In the genomic region with DNA sequence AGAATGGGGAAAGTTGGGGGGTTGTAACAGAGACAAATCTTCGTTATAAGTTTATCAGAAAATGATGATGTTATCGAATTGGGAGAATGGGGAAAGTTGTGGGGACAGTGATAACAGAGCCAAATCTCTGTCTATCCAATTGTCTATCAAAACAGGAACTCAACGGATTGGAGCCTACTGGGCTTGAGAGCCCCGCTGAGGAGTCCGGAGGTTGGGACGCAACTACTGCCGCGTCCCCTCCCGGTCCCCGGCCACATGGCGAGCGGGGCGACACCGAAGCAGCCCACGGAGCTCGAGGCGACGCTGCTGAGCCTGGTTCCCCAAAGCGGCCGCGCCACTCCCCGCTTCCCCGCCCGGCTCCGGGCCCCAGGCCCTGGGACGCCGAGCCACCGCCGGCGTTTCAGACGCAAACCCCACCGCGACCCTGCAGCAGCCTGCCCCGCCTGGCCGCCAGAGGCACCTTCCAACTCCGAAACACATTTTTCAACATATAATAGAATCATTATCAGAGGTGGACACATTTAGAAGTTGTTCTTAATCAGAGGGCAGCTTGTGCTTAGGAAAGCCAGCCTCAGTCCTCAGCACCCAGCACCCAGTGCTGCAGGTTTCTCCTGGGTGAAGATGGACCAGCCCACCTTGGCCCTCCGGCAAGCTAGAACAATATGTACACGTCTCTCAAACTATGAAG, we compare ENCODE assay signal across 8 cellular contexts. TPM values are rescaled to one million over a fixed set of nuclear protein-coding genes. Genes with fewer than 3 reads are reported as not detected.
DNase-seq lines count a peak whose midpoint lies in the region; ATAC-seq, FAIRE-seq and TF ChIP-seq lines count a peak whose summit lies in the region.

No MANE protein-coding gene starts in this region.

- H4K5ac ChIP-seq in H9 (ENCODE audit: insufficient read length, low read depth, low read length) = no peak overlapping the region

- H3K79me2 ChIP-seq in H9 (ENCODE audit: insufficient read depth, low read length) = no peaks in the 10 kb centered on the region
- no peaks in the 10 kb centered on the region for H3K79me2 ChIP-seq in astrocyte (ENCODE audit: insufficient read depth, low read length)

- H3K9me3 ChIP-seq in H9 (ENCODE audit: control insufficient read depth, low read depth, low read length) (no peaks in the 10 kb centered on the region), astrocyte (ENCODE audit: insufficient read depth, low read depth, low read length) (no peaks in the 10 kb centered on the region), suprapubic skin (no peaks in the 10 kb centered on the region)

- H3K27ac ChIP-seq in H9 (ENCODE audit: insufficient read length, low read depth, low read length) (no peak overlapping the region), astrocyte (ENCODE audit: low read depth, low read length) (peak overlapping the region; percentile 96), suprapubic skin (peak overlapping the region; percentile 86)

- H3K23ac ChIP-seq in H9 (ENCODE audit: insufficient read length, low read depth, low read length) = no peak overlapping the region

- no peak overlapping the region for H4K91ac ChIP-seq in H9 (ENCODE audit: insufficient read length, low read depth, low read length)

- H3K23me2 ChIP-seq in H9 (ENCODE audit: insufficient read length, low read depth, low read length, poor library complexity, severe bottlenecking) = peaks cover 2% of the 10 kb centered on the region

- H3K4me1 ChIP-seq in H9 (ENCODE audit: insufficient read depth, low read length) (no peaks in the 10 kb centered on the region; the same call in 1 of the 2 replicates), astrocyte (ENCODE audit: insufficient read depth, low read length) (peaks cover 17% of the 10 kb centered on the region), suprapubic skin (peaks cover 11% of the 10 kb centered on the region)

- FAIRE-seq in astrocyte (lab: Jason Lieb, UNC) = no peak

- H2BK20ac ChIP-seq in H9 (ENCODE audit: low read depth, low read length, poor library complexity, severe bottlenecking) = no peak overlapping the region

- no peaks in the 10 kb centered on the region for H3K36me3 ChIP-seq in BJ (ENCODE audit: control insufficient read depth, insufficient read depth, low read length)
- no peaks in the 10 kb centered on the region for H3K36me3 ChIP-seq in astrocyte (ENCODE audit: insufficient read depth, low read length)
- no peaks in the 10 kb centered on the region for H3K36me3 ChIP-seq in suprapubic skin

- no peak overlapping the region for H2BK5ac ChIP-seq in H9 (ENCODE audit: insufficient read length, low read length)

- H2AFZ ChIP-seq in H9 (ENCODE audit: low read length) = peak overlapping the region; percentile 93
- peak overlapping the region; percentile 75 for H2AFZ ChIP-seq in astrocyte (ENCODE audit: low read depth, low read length)

- H3K4me1 Mint-ChIP-seq in H9 (peaks cover 3 to 12% of the 10 kb centered on the region in 2 experiments), astrocyte (ENCODE audit: low read depth, unreplicated experiment) (peaks cover 22% of the 10 kb centered on the region)

- no peak for DNase-seq in BJ (ENCODE audit: low read depth)
- DNase-seq in H9 = peak; percentile 54
- DNase-seq in astrocyte (ENCODE audit: low read depth) = no peak
- DNase-seq in iPS-NIHi7 (ENCODE audit: extremely low spot score) = peak; percentile 68
- no peak for DNase-seq in suprapubic skin (ENCODE audit: low spot score in 2 of 2)
- DNase-seq in AG08395 (ENCODE audit: low spot score) = no peak
- no peak for DNase-seq in NK-92 (lab: John Stamatoyannopoulos, UW; ENCODE audit: unreplicated experiment)

- peak overlapping the region; percentile 94 for H3K18ac ChIP-seq in H9 (ENCODE audit: insufficient read length, low read depth, low read length)

- CTCF ChIA-PET in BJ (lab: Yijun Ruan, JAX) = interaction anchor here (0.8 to 1.4 kb wide), 3 partner anchors 11 to 13 kb away, joined by 3 read pairs; partner anchors contain the start of gene RALA

- H3K27ac Mint-ChIP-seq in H9 (no peak overlapping the region; a peak in 1 of 7 replicates), astrocyte (ENCODE audit: unreplicated experiment) (peak overlapping the region; percentile 51)

- H4K8ac ChIP-seq in H9 (replicated peaks; ENCODE audit: insufficient read length, low read depth, low read length) = no peak overlapping the region

- no peak overlapping the region for H2BK12ac ChIP-seq in H9 (ENCODE audit: insufficient read length, low read depth, low read length)

- H3K27me3 Mint-ChIP-seq in H9 (ENCODE audit: low read depth) = peaks cover 21% of the 10 kb centered on the region
- H3K27me3 Mint-ChIP-seq in astrocyte (ENCODE audit: low read depth, unreplicated experiment) = peaks cover 5% of the 10 kb centered on the region

- peak overlapping the region; percentile 20 for H3K4me2 ChIP-seq in H9 (ENCODE audit: insufficient read depth, insufficient read length, low read length)
- H3K4me2 ChIP-seq in astrocyte (ENCODE audit: low read length) = peak overlapping the region; percentile 83

- H2BK120ac ChIP-seq in H9 (ENCODE audit: low read depth, low read length, poor library complexity, severe bottlenecking) = no peak overlapping the region

- H3T11ph ChIP-seq in H9 (ENCODE audit: low read length) = no peak overlapping the region

- POLR2A ChIA-PET in BJ (lab: Charles Lee) = interaction anchor here (1.6 kb wide), 1 partner anchor 12 kb away, joined by 4 read pairs; no protein-coding TSS in a partner anchor

- H3K9ac ChIP-seq in H9 (ENCODE audit: extremely low read depth, insufficient read length, low read length) = peak overlapping the region; percentile 9
- peak overlapping the region; percentile 84 for H3K9ac ChIP-seq in astrocyte (ENCODE audit: low read length)

- no peak overlapping the region for H2AK5ac ChIP-seq in H9 (ENCODE audit: insufficient read length, low read length)

- H3K4me3 ChIP-seq in BJ (ENCODE audit: low read depth, low read length) = peak overlapping the region; percentile 28
- H3K4me3 ChIP-seq in astrocyte (ENCODE audit: insufficient read depth, low read depth, low read length) = peak overlapping the region; percentile 45
- H3K4me3 ChIP-seq in suprapubic skin = peak overlapping the region; percentile 46

- TF ChIP-seq CTCF in BJ (IDR thresholded peaks at IDR 0.05; ENCODE audit: insufficient read depth, low read depth, low read length) = no peak
- TF ChIP-seq CTCF in H9 (conservative IDR thresholded peaks at IDR 0.05) = peak; percentile 50
- no peak for TF ChIP-seq CTCF in astrocyte (IDR thresholded peaks at IDR 0.05; ENCODE audit: insufficient read depth, low read depth, low read length)
- TF ChIP-seq CTCF in suprapubic skin (IDR thresholded peaks at IDR 0.05) = no peak

- H3K4me3 Mint-ChIP-seq in H9 (peak overlapping the region; percentile 45 to 71), astrocyte (ENCODE audit: unreplicated experiment) (peak overlapping the region; percentile 41)

- H3K9me3 Mint-ChIP-seq in H9 = no peaks in the 10 kb centered on the region
- peaks cover 4% of the 10 kb centered on the region for H3K9me3 Mint-ChIP-seq in astrocyte (ENCODE audit: unreplicated experiment)

- no peak overlapping the region for H3K56ac ChIP-seq in H9 (ENCODE audit: insufficient read length, low read depth, low read length)

- TF ChIP-seq POLR2A in suprapubic skin (IDR thresholded peaks at IDR 0.05) = no peak

- no CpG with 5 or more reads among the region's 38 CpGs for WGBS in H9 (ENCODE audit: extremely low coverage, insufficient read length, low lambda C conversion rate)
- 10% methylated on average over 25 of the region's 38 CpGs for WGBS in suprapubic skin

- TF ChIP-seq EP300 in suprapubic skin (IDR thresholded peaks at IDR 0.05) = no peak

- no peak for ATAC-seq in HG03135 (IDR thresholded peaks at IDR 0.05; ENCODE audit: unreplicated experiment)

- H3K79me1 ChIP-seq in H9 (ENCODE audit: insufficient read depth, low read depth, low read length, poor library complexity, severe bottlenecking) = no peaks in the 10 kb centered on the region

- H4K20me1 ChIP-seq in H9 (ENCODE audit: control insufficient read depth, insufficient read depth, insufficient read length) (no peaks in the 10 kb centered on the region), astrocyte (ENCODE audit: insufficient read depth, low read length) (no peaks in the 10 kb centered on the region)

- H2BK15ac ChIP-seq in H9 (ENCODE audit: low read depth, low read length) = no peak overlapping the region

- H3K36me3 Mint-ChIP-seq in H9 (ENCODE audit: insufficient read depth in 1 of 3, low read depth in 3 of 3) (no peaks in the 10 kb centered on the region), astrocyte (ENCODE audit: low read depth, unreplicated experiment) (peaks cover 3% of the 10 kb centered on the region)

- H3K4ac ChIP-seq in H9 (ENCODE audit: low read depth, low read length) = no peak overlapping the region

- H3K27me3 ChIP-seq in BJ (ENCODE audit: control insufficient read depth, insufficient read depth, low read length) (no peaks in the 10 kb centered on the region), H9 (ENCODE audit: insufficient read depth, low read length) (no peaks in the 10 kb centered on the region; the same call in 1 of the 2 replicates), astrocyte (ENCODE audit: insufficient read depth, low read length) (no peaks in the 10 kb centered on the region), suprapubic skin (no peaks in the 10 kb centered on the region)

- peak overlapping the region; percentile 94 for H3K14ac ChIP-seq in H9 (ENCODE audit: insufficient read depth, low read length)

RNA-seq across cellular contexts. Expression of gene RALA, which starts 13.8 kb away (rescaled TPM):
- 14.9 and 27.9 TPM in 2 replicates for polyA plus RNA-seq in BJ (2011; rRNA removed)
- 13.0 and 15.2 TPM in 2 replicates for polyA minus RNA-seq in BJ (2011; rRNA and poly(A)+ RNA removed)
- 54.9 and 57.5 TPM in 2 replicates for total RNA-seq in H9 (2021)
- 68.6 and 70.2 TPM in 2 replicates for total RNA-seq in astrocyte
- 10 to 100 TPM; 15.5 to 24.1 (median 15.9) TPM for total RNA-seq in suprapubic skin

RNA-seq across cellular contexts. Expression of gene YAE1, which starts 43.4 kb away (rescaled TPM):
- 17.0 and 40.3 TPM in 2 replicates for polyA plus RNA-seq in BJ (2011; rRNA removed)
- polyA minus RNA-seq in BJ (2011; rRNA and poly(A)+ RNA removed) = 11.8 and 15.0 TPM in 2 replicates
- total RNA-seq in H9 (2021) (27.3 and 28.8 TPM in 2 replicates), astrocyte (24.7 and 27.8 TPM in 2 replicates), suprapubic skin (10 to 100 TPM; 13.3 to 15.9 (median 14.3) TPM)

Comparison
In these comparisons a context has a peak if more than half of its experiments do, and no peak if none do; other contexts are left out.
1. DNase-seq: peak in H9 (single experiment) and iPS-NIHi7 (single experiment); none in BJ (single experiment), astrocyte (single experiment), suprapubic skin (0 of 2), AG08395 (single experiment) and NK-92 (single experiment).
2. Peak in every context shown above with its lines, with median percentiles within 50 percentile points of each other: H3K4me3 ChIP-seq.